Comparison of ENCODE assay signal across 8 cellular contexts in the genomic region with DNA sequence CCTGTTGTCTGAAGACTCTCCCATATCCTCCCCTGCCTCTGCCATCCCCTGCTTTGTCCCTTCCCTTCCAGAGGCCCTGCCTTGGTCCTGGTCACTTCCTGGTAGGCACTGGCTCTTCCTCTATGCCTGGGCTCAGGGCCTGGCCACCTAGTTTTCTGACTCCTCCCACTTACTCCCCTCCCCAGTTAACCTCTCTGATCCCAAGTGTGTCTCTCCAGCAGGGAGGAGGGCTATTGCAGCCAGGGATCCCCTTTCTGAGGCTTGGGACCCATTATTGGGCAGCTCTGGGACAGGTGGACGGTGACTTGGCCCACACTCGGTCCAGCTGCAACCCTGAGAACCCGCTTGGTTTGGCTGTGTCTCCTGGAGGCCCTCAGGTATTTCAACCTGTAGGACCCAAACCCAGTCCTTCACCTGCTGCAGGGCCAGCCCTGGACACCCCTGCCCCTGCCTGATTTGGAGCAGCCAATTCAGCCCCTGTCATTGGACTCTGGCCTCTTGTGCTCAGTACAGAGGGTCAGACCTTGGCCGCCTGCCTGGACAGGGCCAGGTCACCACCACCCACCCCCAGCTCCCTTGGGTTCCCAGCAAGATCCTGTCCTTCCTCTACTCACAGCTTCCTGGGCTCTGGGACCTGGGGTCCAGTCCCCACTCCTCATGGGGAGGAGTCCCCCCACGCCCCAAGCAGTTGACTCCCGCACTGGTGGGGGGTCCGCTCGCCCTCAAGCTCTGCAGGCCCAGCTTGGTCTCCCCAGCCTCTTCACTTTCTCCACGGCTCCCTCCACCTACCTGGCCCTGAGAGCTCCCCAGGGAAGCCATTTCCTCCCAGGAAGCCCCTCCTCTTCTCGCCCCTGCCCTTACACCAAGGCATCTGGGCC. TPM values are rescaled to one million over a fixed set of nuclear protein-coding genes. Genes with fewer than 3 reads are reported as not detected.
DNase-seq lines count a peak whose midpoint lies in the region; ATAC-seq and TF ChIP-seq lines count a peak whose summit lies in the region.

No MANE protein-coding gene starts in this region.

- TF ChIP-seq CTCF in Panc1 (IDR thresholded peaks at IDR 0.05): no peak
- no peak for TF ChIP-seq CTCF in osteocyte (IDR thresholded peaks at IDR 0.05)

- no peaks in the 10 kb centered on the region for H3K9me3 Mint-ChIP-seq in CD8-positive, alpha-beta memory T cell
- H3K9me3 Mint-ChIP-seq in osteocyte (ENCODE audit: unreplicated experiment): no peaks in the 10 kb centered on the region

- no peak for DNase-seq in CD8-positive, alpha-beta memory T cell
- no peak for DNase-seq in Panc1 (ENCODE audit: low read depth, low spot score)
- DNase-seq in cardiac septum (ENCODE audit: low spot score): peak; percentile 74
- DNase-seq in osteocyte (ENCODE audit: extremely low spot score, unreplicated experiment): no peak
- DNase-seq in NCI-H2227 treated with DMSO at 0.1 percent for 48 hours (lab: John Stamatoyannopoulos, UW): no peak
- no peak for DNase-seq in NCI-H524 (lab: John Stamatoyannopoulos, UW)
- no peak for DNase-seq in stimulated activated CD4-positive, alpha-beta T cell treated with anti-CD3 and anti-CD28 coated beads, Interleukin-4, amount 100 ng/mL, for 1 hour
- DNase-seq in mucosa of gallbladder (ENCODE audit: low spot score): no peak

- no peaks in the 10 kb centered on the region for H3K9me3 ChIP-seq in CD8-positive, alpha-beta memory T cell (ENCODE audit: low read length)
- no peaks in the 10 kb centered on the region for H3K9me3 ChIP-seq in Panc1 (ENCODE audit: control insufficient read depth, insufficient read depth, low read depth, low read length)

- intact Hi-C loops in Panc1 (cut with micrococcal nuclease; ENCODE audit: unreplicated experiment) (loop anchor here (10.0 kb wide), 1 partner anchor 143 kb away; no protein-coding TSS in a partner anchor), cardiac septum (cut with DNase I) (loop anchor here (2.0 kb wide), 1 partner anchor 25 kb away; no protein-coding TSS in a partner anchor)

- no peaks in the 10 kb centered on the region for H3K27me3 Mint-ChIP-seq in CD8-positive, alpha-beta memory T cell
- H3K27me3 Mint-ChIP-seq in osteocyte (ENCODE audit: unreplicated experiment): no peaks in the 10 kb centered on the region

- H3K27ac ChIP-seq in CD8-positive, alpha-beta memory T cell (ENCODE audit: low read depth, low read length): no peak overlapping the region
- H3K27ac ChIP-seq in Panc1 (ENCODE audit: low read length): peak overlapping the region; percentile 49

- peaks cover 44 to 75% (median 46%) of the 10 kb centered on the region in 3 donors for H3K4me1 Mint-ChIP-seq in CD8-positive, alpha-beta memory T cell
- peaks cover 43% of the 10 kb centered on the region for H3K4me1 Mint-ChIP-seq in osteocyte (ENCODE audit: unreplicated experiment)

- peak overlapping the region; percentile 24 to 82 (median 45) for H3K4me3 Mint-ChIP-seq in CD8-positive, alpha-beta memory T cell
- H3K4me3 Mint-ChIP-seq in osteocyte (ENCODE audit: unreplicated experiment): peak overlapping the region; percentile 35

- in situ Hi-C loops in Panc1 (cut with HindIII; ENCODE audit: low pct_unique_long_range_greater_than_20kb, low sequenced_read_pairs): no loop called here

- H3K36me3 Mint-ChIP-seq in CD8-positive, alpha-beta memory T cell: no peaks in the 10 kb centered on the region
- H3K36me3 Mint-ChIP-seq in osteocyte (ENCODE audit: unreplicated experiment): no peaks in the 10 kb centered on the region

- ATAC-seq in Panc1: no peak

- H3K4me3 ChIP-seq in CD8-positive, alpha-beta memory T cell (ENCODE audit: low read length): no peak overlapping the region
- no peak overlapping the region for H3K4me3 ChIP-seq in Panc1 (ENCODE audit: low read depth in 2 of 2, low read length in 2 of 2)

- POLR2A ChIA-PET in CD8-positive, alpha-beta memory T cell (lab: Charles Lee): no interaction called here
- POLR2A ChIA-PET in Panc1 (lab: Charles Lee): no interaction called here

- H3K27ac Mint-ChIP-seq in CD8-positive, alpha-beta memory T cell: peak overlapping the region in 7 of 8 donors; percentile 32 to 76 (median 50)
- no peak overlapping the region for H3K27ac Mint-ChIP-seq in osteocyte (ENCODE audit: unreplicated experiment)

- BruUV-seq in Panc1 (replicated peaks; lab: Mats Ljungman, UMichigan): no TSS peak

- no peaks in the 10 kb centered on the region for H3K36me3 ChIP-seq in CD8-positive, alpha-beta memory T cell (ENCODE audit: insufficient read depth, low read length)
- H3K36me3 ChIP-seq in Panc1 (ENCODE audit: control insufficient read depth, insufficient read depth, low read length): no peaks in the 10 kb centered on the region

- H3K27me3 ChIP-seq in CD8-positive, alpha-beta memory T cell (ENCODE audit: insufficient read depth, low read length, poor library complexity, severe bottlenecking): no peaks in the 10 kb centered on the region
- no peaks in the 10 kb centered on the region for H3K27me3 ChIP-seq in Panc1 (ENCODE audit: control insufficient read depth, insufficient read depth, low read length)

- CTCF ChIA-PET in CD8-positive, alpha-beta memory T cell (lab: Charles Lee): no interaction called here
- CTCF ChIA-PET in Panc1 (lab: Charles Lee): interaction anchor here (0.8 kb wide), 1 partner anchor 82 kb away, joined by 3 read pairs; no protein-coding TSS in a partner anchor

- peaks cover 42% of the 10 kb centered on the region for H3K4me1 ChIP-seq in CD8-positive, alpha-beta memory T cell (ENCODE audit: insufficient read depth, low read length)
- H3K4me1 ChIP-seq in Panc1 (ENCODE audit: control insufficient read depth, insufficient read depth, low read length): peaks cover 42% of the 10 kb centered on the region

RNA-seq across cellular contexts. Expression of gene SH3BP2, which starts 1.1 kb away (rescaled TPM):
- 10 to 100 TPM; 68.8 to 75.4 TPM for total RNA-seq in CD8-positive, alpha-beta memory T cell
- polyA plus RNA-seq in CD8-positive, alpha-beta memory T cell: 35.7 TPM
- total RNA-seq in Panc1 (2021; ENCODE audit: unreplicated experiment): 93.4 TPM
- polyA plus RNA-seq in Panc1 (2012; ENCODE audit: insufficient read length): 56.2 TPM
- total RNA-seq in cardiac septum: 19.1 TPM
- 105 and 110 TPM in 2 replicates for total RNA-seq in osteocyte
- total RNA-seq in mucosa of gallbladder: 62.1 TPM

RNA-seq across cellular contexts. Expression of gene TNIP2, which starts 35.6 kb away (rescaled TPM):
- 10 to 100 TPM; 87.7 to 92.3 TPM for total RNA-seq in CD8-positive, alpha-beta memory T cell
- 57.4 TPM for polyA plus RNA-seq in CD8-positive, alpha-beta memory T cell
- total RNA-seq in Panc1 (2021; ENCODE audit: unreplicated experiment) (60.3 TPM), cardiac septum (22.6 TPM), osteocyte (32.7 and 34.0 TPM in 2 replicates), mucosa of gallbladder (42.2 TPM)
- 59.6 TPM for polyA plus RNA-seq in Panc1 (2012; ENCODE audit: insufficient read length)

RNA-seq across cellular contexts. Expression of gene ADD1, which starts 51.9 kb away (rescaled TPM):
- 100 to 1,000 TPM; 185 to 192 TPM for total RNA-seq in CD8-positive, alpha-beta memory T cell
- 217 TPM for polyA plus RNA-seq in CD8-positive, alpha-beta memory T cell
- total RNA-seq in Panc1 (2021; ENCODE audit: unreplicated experiment): 158 TPM
- polyA plus RNA-seq in Panc1 (2012; ENCODE audit: insufficient read length): 126 TPM
- total RNA-seq in cardiac septum: 213 TPM
- total RNA-seq in osteocyte: 273 and 274 TPM in 2 replicates
- total RNA-seq in mucosa of gallbladder: 346 TPM
